Comparison of ENCODE assay signal across 13 cellular contexts in the genomic region with DNA sequence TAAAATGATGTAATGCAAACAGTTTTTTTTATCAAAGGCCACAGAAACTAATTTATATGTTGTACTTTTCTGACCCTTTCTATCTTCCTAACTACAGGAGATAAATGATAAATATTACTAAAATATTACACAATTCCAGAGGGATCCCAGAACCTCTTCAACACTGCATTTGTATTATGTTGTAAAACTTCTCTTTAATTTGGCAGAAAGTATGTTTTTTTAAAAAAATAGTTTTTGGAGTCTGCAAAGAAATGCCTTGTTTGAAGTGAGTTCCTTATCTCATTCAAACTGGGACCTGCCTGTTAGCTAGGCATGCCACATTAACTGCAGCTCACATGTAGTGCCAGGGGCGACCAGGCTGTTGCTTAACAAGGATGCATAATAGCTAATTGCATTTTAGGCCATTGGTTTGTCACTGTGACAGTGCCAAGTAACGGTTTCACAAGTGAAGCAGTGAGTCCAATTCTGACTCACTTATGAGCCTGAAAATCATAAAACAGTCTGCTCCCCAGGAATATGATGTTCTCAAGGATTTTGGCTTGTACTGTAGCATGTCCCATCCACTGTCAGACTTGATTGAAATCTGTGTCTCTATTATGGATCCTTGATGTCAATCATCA.
DNase-seq lines count a peak whose midpoint lies in the region; ATAC-seq and TF ChIP-seq lines count a peak whose summit lies in the region.
"Had no signal": no experiment of that assay in that cellular context is flagged by ENCODE, and none has a peak within 500 bp of the region (broad histone marks: within the 10 kb centered on the region; RNA-seq: fewer than 3 reads in every experiment).

No MANE protein-coding gene starts in this region.

- no peak overlapping the region for H3K4me3 Mint-ChIP-seq in activated T-helper 17 cell treated with anti-CD3 and anti-CD28 coated beads, Interleukin-2, amount 50 U/mL, for 72 hours

- H3K36me3 ChIP-seq in left ventricle myocardium inferior: no peaks in the 10 kb centered on the region
- no peaks in the 10 kb centered on the region for H3K36me3 ChIP-seq in gastrocnemius medialis
- H3K36me3 ChIP-seq in prostate gland: no peaks in the 10 kb centered on the region
- H3K36me3 ChIP-seq: esophagus squamous epithelium, lower lobe of right lung, Peyer's patch, vagina had no signal

- peaks cover 3% of the 10 kb centered on the region for H3K27me3 Mint-ChIP-seq in activated T-helper 17 cell treated with anti-CD3 and anti-CD28 coated beads, Interleukin-2, amount 50 U/mL, for 72 hours

- no peaks in the 10 kb centered on the region for H3K27me3 ChIP-seq in left ventricle myocardium inferior (ENCODE audit: low read depth)
- no peaks in the 10 kb centered on the region for H3K27me3 ChIP-seq in gastrocnemius medialis
- H3K27me3 ChIP-seq in prostate gland (replicated peaks; ENCODE audit: insufficient read depth): no peaks in the 10 kb centered on the region
- H3K27me3 ChIP-seq: esophagus squamous epithelium, Peyer's patch, vagina had no signal

- H3K4me1 Mint-ChIP-seq in activated T-helper 17 cell treated with anti-CD3 and anti-CD28 coated beads, Interleukin-2, amount 50 U/mL, for 72 hours: peaks cover 6% of the 10 kb centered on the region

- no peak for TF ChIP-seq CTCF in left ventricle myocardium inferior (IDR thresholded peaks at IDR 0.05; ENCODE audit: borderline replicate concordance)
- TF ChIP-seq CTCF in gastrocnemius medialis (IDR thresholded peaks at IDR 0.05 in 4 of 5, conservative IDR thresholded peaks at IDR 0.05 in 1 of 5): no peak
- no peak for TF ChIP-seq CTCF in prostate gland (IDR thresholded peaks at IDR 0.05)

- H3K4me1 ChIP-seq in left ventricle myocardium inferior: peaks cover 16% of the 10 kb centered on the region
- peaks cover 0 to 3% of the 10 kb centered on the region in 2 donors for H3K4me1 ChIP-seq in gastrocnemius medialis
- no peaks in the 10 kb centered on the region for H3K4me1 ChIP-seq in prostate gland (replicated peaks)

- 28% methylated on average over 2 of the region's 2 CpGs for WGBS in prostate gland

- TF ChIP-seq POLR2A in gastrocnemius medialis (IDR thresholded peaks at IDR 0.05) (no peak), prostate gland (IDR thresholded peaks at IDR 0.05) (no peak)

- peak; percentile 49 for ATAC-seq in activated T-helper 17 cell treated with anti-CD3 and anti-CD28 coated beads, Interleukin-2, amount 50 U/mL, for 72 hours (replicated peaks)
- ATAC-seq in gastrocnemius medialis (peak; percentile 60 to 70), HG02973 (IDR thresholded peaks at IDR 0.05; ENCODE audit: unreplicated experiment) (no peak), GM19023 (IDR thresholded peaks at IDR 0.05; ENCODE audit: unreplicated experiment) (no peak)
- ATAC-seq: lower lobe of right lung had no signal

- in situ Hi-C loops in gastrocnemius medialis (cut with MboI; ENCODE audit: low sequenced_read_pairs in 4 of 4): no loop called here

- H3K27ac ChIP-seq in left ventricle myocardium inferior (replicated peaks) (peak overlapping the region; percentile 60), gastrocnemius medialis (peak overlapping the region in 3 of 4 donors; percentile 10 to 37 (median 23)), prostate gland (no peak overlapping the region)
- H3K27ac ChIP-seq: lower lobe of right lung, vagina had no signal

- peak; percentile 36 for DNase-seq in GM03348 (ENCODE audit: low spot score)
- DNase-seq in left ventricle myocardium inferior: no peak
- peak; percentile 22 to 37 for DNase-seq in gastrocnemius medialis
- no peak for DNase-seq in stimulated activated naive CD4-positive, alpha-beta T cell (lab: John Stamatoyannopoulos, UW)
- DNase-seq in prostate gland (ENCODE audit: low spot score): no peak
- DNase-seq: esophagus squamous epithelium, lower lobe of right lung, NCI-H2107 had no signal

- no peak overlapping the region for H3K4me3 ChIP-seq in left ventricle myocardium inferior
- H3K4me3 ChIP-seq in gastrocnemius medialis: no peak overlapping the region
- H3K4me3 ChIP-seq in prostate gland: no peak overlapping the region
- H3K4me3 ChIP-seq: esophagus squamous epithelium, lower lobe of right lung, Peyer's patch, vagina had no signal

- no peaks in the 10 kb centered on the region for H3K36me3 Mint-ChIP-seq in activated T-helper 17 cell treated with anti-CD3 and anti-CD28 coated beads, Interleukin-2, amount 50 U/mL, for 72 hours (ENCODE audit: low read depth)

- H3K9me3 ChIP-seq in left ventricle myocardium inferior (replicated peaks) (peaks cover 11% of the 10 kb centered on the region), gastrocnemius medialis (no peaks in the 10 kb centered on the region), prostate gland (no peaks in the 10 kb centered on the region)
- H3K9me3 ChIP-seq: esophagus squamous epithelium, lower lobe of right lung, Peyer's patch, vagina had no signal

- intact Hi-C loops in left ventricle myocardium inferior (cut with micrococcal nuclease) (no loop called here), gastrocnemius medialis (cut with DNase I; ENCODE audit: low total_unique reads) (no loop called here), prostate gland (cut with DNase I) (no loop called here)

- H3K9me3 Mint-ChIP-seq in activated T-helper 17 cell treated with anti-CD3 and anti-CD28 coated beads, Interleukin-2, amount 50 U/mL, for 72 hours: no peaks in the 10 kb centered on the region

- H3K27ac Mint-ChIP-seq in activated T-helper 17 cell treated with anti-CD3 and anti-CD28 coated beads, Interleukin-2, amount 50 U/mL, for 72 hours: no peak overlapping the region

Comparison
In these comparisons a context has a peak if more than half of its experiments do, and no peak if none do; other contexts are left out.
1. DNase-seq: peak in GM03348 (single experiment) and gastrocnemius medialis (2 of 2); none in left ventricle myocardium inferior (single experiment), stimulated activated naive CD4-positive, alpha-beta T cell (0 of 6) and prostate gland (single experiment).
2. ATAC-seq: peak in activated T-helper 17 cell treated with anti-CD3 and anti-CD28 coated beads, Interleukin-2, amount 50 U/mL, for 72 hours (single experiment) and gastrocnemius medialis (2 of 2); none in HG02973 (single experiment) and GM19023 (single experiment).
3. H3K27ac ChIP-seq: peak in left ventricle myocardium inferior (single experiment) and gastrocnemius medialis (3 of 4); none in prostate gland (0 of 2).